ENCODE assay signal across 20 cellular contexts in the genomic region with DNA sequence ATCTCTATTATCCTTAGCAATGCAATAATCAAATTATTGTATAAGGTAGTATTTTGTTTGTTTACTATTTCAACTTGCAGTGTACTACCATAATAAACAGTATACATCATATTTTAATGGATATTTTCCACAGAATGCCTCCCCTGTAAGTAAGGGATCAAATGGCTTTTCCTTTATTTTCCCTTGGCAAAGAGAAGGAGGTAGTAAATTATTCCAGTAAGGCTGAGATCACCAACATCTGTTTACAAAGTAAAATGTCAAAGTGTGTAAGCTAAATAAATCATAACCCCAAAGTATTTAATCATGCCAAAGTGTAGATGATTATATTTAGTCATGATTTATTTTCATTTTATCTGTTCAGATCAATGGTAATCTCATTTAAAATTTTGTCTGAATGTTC.
"Had no signal": no experiment of that assay in that cellular context is flagged by ENCODE, and none has a peak within 500 bp of the region (broad histone marks: within the 10 kb centered on the region; RNA-seq: fewer than 3 reads in every experiment).

No MANE protein-coding gene starts in this region.

- FAIRE-seq: small intestine, urothelium cell line had no signal

- DNase-seq: natural killer cell; occipital lobe; ovary; posterior cingulate gyrus; psoas muscle; right cardiac atrium; right lobe of liver; sigmoid colon; small intestine; stimulated activated CD4-positive, alpha-beta T cell treated with anti-CD3 and anti-CD28 coated beads, Interleukin-15, amount 100 ng/mL, for 24 hours; stimulated activated CD4-positive, alpha-beta T cell treated with anti-CD3 and anti-CD28 coated beads, Interleukin-2, amount 100 ng/mL, for 24 hours; stimulated activated CD4-positive, alpha-beta T cell treated with anti-CD3 and anti-CD28 coated beads, Interleukin-2, amount 100 ng/mL, for 48 hours; stimulated activated CD4-positive, alpha-beta T cell treated with anti-CD3 and anti-CD28 coated beads, Interleukin-4, amount 100 ng/mL, for 24 hours; stimulated activated naive B cell treated with anti-CD40 and anti-IgM and Interleukin-4, amounts not matched to agents 10 μg/mL and 1 μg/mL and 100 μg/mL, for 72 hours; stimulated activated naive CD4-positive, alpha-beta T cell treated with Interleukin-2 at 50 U/mL for 16 hours; stomach; thyroid gland; trophoblast cell; upper lobe of left lung had no signal
